ENCODE assay signal across 7 cellular contexts in the genomic region with DNA sequence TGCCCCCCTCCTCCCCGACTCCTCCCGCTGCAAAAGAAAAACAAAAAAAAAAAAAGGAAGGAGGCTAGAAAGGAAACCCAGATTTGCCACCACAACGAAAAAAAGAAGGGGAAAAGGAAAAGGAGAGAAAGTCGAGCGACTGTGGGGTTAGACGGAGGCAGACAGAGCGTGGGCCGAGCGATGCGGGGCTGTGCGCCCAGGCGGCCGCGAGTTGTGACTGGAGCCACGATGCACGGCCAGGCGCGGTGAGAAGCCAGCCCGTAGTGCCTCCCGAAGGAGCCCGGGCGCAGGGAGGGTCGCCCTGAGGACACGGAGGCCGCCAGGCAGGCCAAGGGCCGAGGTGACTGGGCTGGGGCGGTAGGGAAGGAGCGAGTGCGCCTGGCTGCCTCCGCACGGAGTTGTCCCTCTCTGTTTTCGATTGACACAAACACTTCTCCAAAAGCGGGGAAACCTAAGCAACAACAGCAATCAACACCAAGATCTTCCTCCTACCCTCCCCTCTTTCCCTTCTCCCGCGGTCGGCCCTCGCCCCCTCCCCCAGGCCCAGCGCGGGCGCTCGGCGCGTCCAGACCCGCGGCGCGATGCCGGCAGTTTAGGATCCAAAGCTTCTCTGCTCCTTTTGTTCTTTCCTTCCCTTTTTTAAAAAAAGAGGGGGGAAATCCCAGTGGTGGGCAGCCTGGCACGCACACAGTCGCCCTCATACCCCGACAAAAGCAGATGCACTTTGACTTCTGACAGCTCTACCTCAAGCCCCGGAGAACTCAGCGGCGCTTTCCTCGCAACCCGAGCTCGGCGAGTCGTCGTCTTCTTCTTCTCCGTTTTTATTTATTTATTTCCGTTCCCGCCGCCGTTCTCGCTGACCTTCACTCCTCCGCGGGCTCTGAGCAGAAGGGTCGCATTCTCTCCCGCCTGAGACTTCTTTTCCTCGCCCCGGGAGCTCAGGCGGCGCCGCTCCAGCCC. TPM values are rescaled to one million over a fixed set of nuclear protein-coding genes. Genes with fewer than 3 reads are reported as not detected.
DNase-seq lines count a peak whose midpoint lies in the region; ATAC-seq and TF ChIP-seq lines count a peak whose summit lies in the region.

TSS of gene LHX1 (plus strand) at position 475 of the 960 bp plus-strand sequence. CDS start 723 bp downstream, outside the sequence.

- H3K27ac Mint-ChIP-seq in chondrocyte (ENCODE audit: unreplicated experiment): peak within 1 kb of the TSS; percentile 66

- H4K8ac ChIP-seq in trophoblast cell (ENCODE audit: low read depth, low read length): no peak within 1 kb of the TSS

- peak within 1 kb of the TSS; percentile 15; the same call in 1 of the 2 replicates for H3K4me3 ChIP-seq in GM12865 (ENCODE audit: low read depth, low read length)
- H3K4me3 ChIP-seq in trophoblast cell (ENCODE audit: low read depth, low read length): peak within 1 kb of the TSS; percentile 17

- H3K4me2 ChIP-seq in trophoblast cell (ENCODE audit: low read length): peak within 1 kb of the TSS; percentile 56

- peaks cover 23% of the 10 kb centered on the region for H3K9me3 ChIP-seq in trophoblast cell (ENCODE audit: insufficient read depth, low read depth, low read length)

- H3K23ac ChIP-seq in trophoblast cell (ENCODE audit: low read length): no peak within 1 kb of the TSS

- no peak within 1 kb of the TSS for H3K27ac ChIP-seq in trophoblast cell (ENCODE audit: low read depth, low read length)

- no peak for TF ChIP-seq CTCF in GM12865 (IDR thresholded peaks at IDR 0.05; ENCODE audit: insufficient read depth, low read depth, low read length, missing control alignments)
- TF ChIP-seq CTCF in chondrocyte (IDR thresholded peaks at IDR 0.05): no peak

- no peaks in the 10 kb centered on the region for H3K79me1 ChIP-seq in trophoblast cell (ENCODE audit: low read length)

- H4K12ac ChIP-seq in trophoblast cell (ENCODE audit: low read depth, low read length): no peak within 1 kb of the TSS

- no peak within 1 kb of the TSS for H3K4ac ChIP-seq in trophoblast cell (ENCODE audit: low read depth, low read length)

- H3K18ac ChIP-seq in trophoblast cell (ENCODE audit: low read length): no peak within 1 kb of the TSS

- H2BK120ac ChIP-seq in trophoblast cell (ENCODE audit: insufficient read depth, low read length, poor library complexity): no peak within 1 kb of the TSS

- no peak within 1 kb of the TSS for H2BK5ac ChIP-seq in trophoblast cell (ENCODE audit: low read depth, low read length, poor library complexity)

- H3K4me1 Mint-ChIP-seq in chondrocyte (ENCODE audit: low read depth): peaks cover 44% of the 10 kb centered on the region

- H3K36me3 ChIP-seq in trophoblast cell (ENCODE audit: control insufficient read depth in 1 of 2, insufficient read depth in 2 of 2, low read length in 2 of 2): no peaks in the 10 kb centered on the region

- peaks cover 97% of the 10 kb centered on the region for H3K27me3 ChIP-seq in trophoblast cell (ENCODE audit: insufficient read depth, low read length)

- peaks cover 77% of the 10 kb centered on the region for H3K27me3 Mint-ChIP-seq in chondrocyte (ENCODE audit: low read depth)

- no CpG with 5 or more reads among the region's 75 CpGs for WGBS in trophoblast cell (ENCODE audit: extremely low coverage, insufficient coverage, insufficient read length)

- DNase-seq in GM12865 (ENCODE audit: low read depth): no peak
- DNase-seq in NCI-H69 (lab: John Stamatoyannopoulos, UW): peak; percentile 55
- DNase-seq in chondrocyte (ENCODE audit: low spot score): no peak
- peak in 1 of 2 donors; percentile 19 for DNase-seq in trophoblast cell

- ATAC-seq in GM18519 (IDR thresholded peaks at IDR 0.05; ENCODE audit: low FRiP score, unreplicated experiment): no peak
- no peak for ATAC-seq in GM19023 (IDR thresholded peaks at IDR 0.05; ENCODE audit: unreplicated experiment)
- ATAC-seq in HG03354 (IDR thresholded peaks at IDR 0.05; ENCODE audit: poor library complexity, severe bottlenecking, unreplicated experiment): no peak

- no peak within 1 kb of the TSS for H2BK12ac ChIP-seq in trophoblast cell (ENCODE audit: low read length)

- peaks cover 26 to 38% of the 10 kb centered on the region in 2 experiments for H3K4me1 ChIP-seq in trophoblast cell (ENCODE audit: control insufficient read depth in 1 of 2, insufficient read depth in 2 of 2, low read length in 2 of 2)

- no peak within 1 kb of the TSS for H3K9ac ChIP-seq in trophoblast cell (ENCODE audit: low read length)

- no peaks in the 10 kb centered on the region for H3K9me3 Mint-ChIP-seq in chondrocyte (ENCODE audit: low read depth)

- no peak within 1 kb of the TSS for H2AK5ac ChIP-seq in trophoblast cell (ENCODE audit: low read length)

- peaks cover 3% of the 10 kb centered on the region for H3K36me3 Mint-ChIP-seq in chondrocyte (ENCODE audit: low read depth)

- peak within 1 kb of the TSS; percentile 55 for H3K4me3 Mint-ChIP-seq in chondrocyte (ENCODE audit: unreplicated experiment)

- H4K91ac ChIP-seq in trophoblast cell (ENCODE audit: low read depth, low read length): no peak within 1 kb of the TSS

- H3K79me2 ChIP-seq in trophoblast cell (ENCODE audit: control insufficient read depth, insufficient read depth, low read length, poor library complexity): no peaks in the 10 kb centered on the region

- H3K14ac ChIP-seq in trophoblast cell (ENCODE audit: low read length): no peak within 1 kb of the TSS

- H2AFZ ChIP-seq in trophoblast cell (ENCODE audit: insufficient read depth, low read length, poor library complexity): peak within 1 kb of the TSS; percentile 21

RNA-seq across cellular contexts. Expression of gene LHX1, which starts in this region (rescaled TPM):
- total RNA-seq in chondrocyte: not detected in 3 replicates
- 0.33 and 0.37 TPM in 2 replicates for polyA plus RNA-seq in trophoblast cell (2013)
